ENCODE assay signal across 23 cellular contexts in the genomic region with DNA sequence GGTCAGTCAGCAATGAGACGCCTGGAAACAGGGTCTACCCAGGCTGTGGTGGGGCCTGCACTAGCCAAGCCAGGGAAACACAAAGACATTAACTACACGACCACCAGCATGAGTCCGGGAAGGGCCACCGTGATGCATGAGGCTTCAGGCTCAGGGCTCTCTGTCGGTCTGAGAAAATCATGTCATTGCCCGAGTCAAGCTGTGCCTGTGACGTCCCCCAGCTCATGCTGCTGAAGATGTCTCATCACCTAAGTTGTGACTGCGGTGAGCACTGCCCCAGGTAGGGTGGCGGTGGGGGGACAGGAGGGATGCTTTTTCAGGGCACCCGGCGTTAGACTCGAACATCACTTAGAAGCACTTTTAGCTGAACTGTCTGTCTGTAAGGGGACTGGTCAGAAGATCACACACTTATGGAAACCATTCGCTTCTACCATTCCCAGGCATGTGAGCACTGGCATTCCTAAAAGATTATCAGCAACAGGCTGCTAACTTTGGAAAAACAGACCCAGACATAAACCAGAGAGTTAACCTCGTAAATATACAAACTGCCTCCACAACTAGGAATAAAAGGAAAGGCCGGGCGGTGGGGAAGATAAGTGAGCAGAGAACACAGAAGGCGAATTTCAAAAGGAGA.
A peak's percentile ranks its signal among the peaks of the same experiment; 100 is the strongest.
DNase-seq lines count a peak whose midpoint lies in the region; ATAC-seq and TF ChIP-seq lines count a peak whose summit lies in the region.
"Had no signal": no experiment of that assay in that cellular context is flagged by ENCODE, and none has a peak within 500 bp of the region (broad histone marks: within the 10 kb centered on the region; RNA-seq: fewer than 3 reads in every experiment).

No MANE protein-coding gene starts in this region.

- H3K4me2 ChIP-seq in neuronal stem cell (ENCODE audit: insufficient read depth, low read length, poor library complexity, severe bottlenecking) (no peak overlapping the region), OCI-LY7 (ENCODE audit: low read length) (no peak overlapping the region)

- no peak overlapping the region for H3K4me3 ChIP-seq in neuronal stem cell (ENCODE audit: low read length in 2 of 2)
- H3K4me3 ChIP-seq in transverse colon: no peak overlapping the region
- no peak overlapping the region for H3K4me3 ChIP-seq in OCI-LY7 (ENCODE audit: low read depth, low read length, poor library complexity, severe bottlenecking)
- H3K4me3 ChIP-seq: BLaER1 treated with 17β-estradiol and CSF1 and Interleukin-3, amounts not matched to agents 10 nM and 100 nM; body of pancreas; coronary artery; stomach; uterus had no signal

- H4K8ac ChIP-seq in neuronal stem cell (ENCODE audit: low read depth, low read length): no peak overlapping the region

- H3K4me3 Mint-ChIP-seq in activated naive CD8-positive, alpha-beta T cell treated with anti-CD3 and anti-CD28 coated beads, Interleukin-2, amount 10 ng/mL, durations not matched to agents 7 days and 5 days: no peak overlapping the region
- no peak overlapping the region for H3K4me3 Mint-ChIP-seq in activated naive CD8-positive, alpha-beta T cell treated with anti-CD3 and anti-CD28 coated beads for 36 hours
- H3K4me3 Mint-ChIP-seq: activated CD4-positive, alpha-beta memory T cell treated with anti-CD3 and anti-CD28 coated beads for 36 hours; activated T-cell treated with anti-CD3 and anti-CD28 coated beads, Interleukin-2, amount 50 U/mL, for 24 hours had no signal

- no peaks in the 10 kb centered on the region for H3K27me3 ChIP-seq in neuronal stem cell (ENCODE audit: control insufficient read depth in 3 of 3, insufficient read depth in 3 of 3, low read depth in 1 of 3, low read length in 3 of 3)
- H3K27me3 ChIP-seq in transverse colon: no peaks in the 10 kb centered on the region
- H3K27me3 ChIP-seq: body of pancreas, stomach, uterus had no signal

- no peaks in the 10 kb centered on the region for H3K4me1 ChIP-seq in neuronal stem cell (ENCODE audit: control insufficient read depth in 2 of 2, insufficient read depth in 1 of 2, low read depth in 1 of 2, low read length in 2 of 2)
- peaks cover 4 to 19% (median 15%) of the 10 kb centered on the region in 4 donors for H3K4me1 ChIP-seq in transverse colon
- H3K4me1 ChIP-seq in OCI-LY7 (ENCODE audit: insufficient read depth, low read length, poor library complexity, severe bottlenecking): no peaks in the 10 kb centered on the region
- H3K4me1 ChIP-seq: body of pancreas, uterus had no signal

- no peak for TF ChIP-seq POLR2A in transverse colon (IDR thresholded peaks at IDR 0.05)

- H3K9me3 Mint-ChIP-seq in activated naive CD8-positive, alpha-beta T cell treated with anti-CD3 and anti-CD28 coated beads, Interleukin-2, amount 10 ng/mL, durations not matched to agents 7 days and 5 days: peaks cover 5% of the 10 kb centered on the region
- H3K9me3 Mint-ChIP-seq in activated naive CD8-positive, alpha-beta T cell treated with anti-CD3 and anti-CD28 coated beads for 36 hours: peaks cover 9% of the 10 kb centered on the region

- H3K36me3 Mint-ChIP-seq in activated naive CD8-positive, alpha-beta T cell treated with anti-CD3 and anti-CD28 coated beads, Interleukin-2, amount 10 ng/mL, durations not matched to agents 7 days and 5 days: peaks cover 31% of the 10 kb centered on the region
- peaks cover 22% of the 10 kb centered on the region for H3K36me3 Mint-ChIP-seq in activated naive CD8-positive, alpha-beta T cell treated with anti-CD3 and anti-CD28 coated beads for 36 hours

- peak overlapping the region; percentile 28 for H3K18ac ChIP-seq in neuronal stem cell (ENCODE audit: low read length)

- H3K4ac ChIP-seq in neuronal stem cell (ENCODE audit: low read length): no peak overlapping the region

- DNase-seq in activated naive CD8-positive, alpha-beta T cell treated with anti-CD3 and anti-CD28 coated beads, Interleukin-2, amount 10 ng/mL, durations not matched to agents 7 days and 5 days: peak; percentile 19
- no peak for DNase-seq in activated naive CD8-positive, alpha-beta T cell treated with anti-CD3 and anti-CD28 coated beads for 36 hours
- DNase-seq in left cardiac atrium (peak; percentile 4), neuronal stem cell (ENCODE audit: low spot score) (no peak), transverse colon (no peak), OCI-LY7 (ENCODE audit: low spot score) (no peak), kidney glomerular epithelial cell (lab: John Stamatoyannopoulos, UW) (no peak), mucosa of gallbladder (ENCODE audit: low spot score) (no peak)
- DNase-seq: activated CD4-positive, alpha-beta memory T cell treated with anti-CD3 and anti-CD28 coated beads for 36 hours; activated T-cell treated with anti-CD3 and anti-CD28 coated beads, Interleukin-2, amount 50 U/mL, for 24 hours; DMS 273 treated with DMSO at 0.1 percent for 48 hours; GDM1; hypothalamus; NCI-H524; occipital lobe; SIG-M5; stimulated activated CD4-positive, alpha-beta T cell treated with anti-CD3 and anti-CD28 coated beads, Interleukin-2, amount 100 ng/mL, for 48 hours; stomach had no signal

- in situ Hi-C loops in transverse colon (cut with MboI; ENCODE audit: low pct_ligation_motif_present in 1 of 4, low pct_unique_long_range_greater_than_20kb in 1 of 4, low sequenced_read_pairs in 3 of 4): no loop called here

- POLR2A ChIA-PET in activated naive CD8-positive, alpha-beta T cell treated with anti-CD3 and anti-CD28 coated beads, Interleukin-2, amount 10 ng/mL, durations not matched to agents 7 days and 5 days (lab: Charles Lee): no interaction called here
- POLR2A ChIA-PET in OCI-LY7 (lab: Charles Lee): no interaction called here

- no peak overlapping the region for H2BK12ac ChIP-seq in neuronal stem cell (ENCODE audit: low read length)

- no peak overlapping the region for H2BK120ac ChIP-seq in neuronal stem cell (ENCODE audit: low read depth, low read length)

- H3K79me1 ChIP-seq in neuronal stem cell (ENCODE audit: low read depth, low read length): peaks cover 1% of the 10 kb centered on the region

- ATAC-seq in activated naive CD8-positive, alpha-beta T cell treated with anti-CD3 and anti-CD28 coated beads, Interleukin-2, amount 10 ng/mL, durations not matched to agents 7 days and 5 days (ENCODE audit: low read depth): no peak
- ATAC-seq in left cardiac atrium: no peak
- ATAC-seq: activated naive CD4-positive, alpha-beta T cell treated with anti-CD3 and anti-CD28 coated beads, Interleukin-2, amount 50 U/mL, for 72 hours; body of pancreas had no signal

- no peak overlapping the region for H2BK15ac ChIP-seq in neuronal stem cell (ENCODE audit: low read length)

- H3K27ac ChIP-seq in neuronal stem cell (replicated peaks; ENCODE audit: low read length) (no peak overlapping the region), transverse colon (peak overlapping the region in 3 of 4 donors; percentile 22 to 52 (median 40)), OCI-LY7 (ENCODE audit: low read depth, low read length, poor library complexity, severe bottlenecking) (no peak overlapping the region)
- H3K27ac ChIP-seq: BLaER1 treated with 17β-estradiol and CSF1 and Interleukin-3, amounts not matched to agents 10 nM and 100 nM; body of pancreas; coronary artery had no signal

- no peak for TF ChIP-seq EP300 in transverse colon (IDR thresholded peaks at IDR 0.05; ENCODE audit: low read depth)

- no peak overlapping the region for H4K91ac ChIP-seq in neuronal stem cell (ENCODE audit: low read depth, low read length, poor library complexity)

- H3K27me3 Mint-ChIP-seq in activated naive CD8-positive, alpha-beta T cell treated with anti-CD3 and anti-CD28 coated beads, Interleukin-2, amount 10 ng/mL, durations not matched to agents 7 days and 5 days: no peaks in the 10 kb centered on the region
- no peaks in the 10 kb centered on the region for H3K27me3 Mint-ChIP-seq in activated naive CD8-positive, alpha-beta T cell treated with anti-CD3 and anti-CD28 coated beads for 36 hours
- H3K27me3 Mint-ChIP-seq: activated CD4-positive, alpha-beta memory T cell treated with anti-CD3 and anti-CD28 coated beads for 36 hours; activated T-cell treated with anti-CD3 and anti-CD28 coated beads, Interleukin-2, amount 50 U/mL, for 24 hours had no signal

- H3K27ac Mint-ChIP-seq in activated naive CD8-positive, alpha-beta T cell treated with anti-CD3 and anti-CD28 coated beads, Interleukin-2, amount 10 ng/mL, durations not matched to agents 7 days and 5 days: no peak overlapping the region
- H3K27ac Mint-ChIP-seq in activated naive CD8-positive, alpha-beta T cell treated with anti-CD3 and anti-CD28 coated beads for 36 hours: no peak overlapping the region
- H3K27ac Mint-ChIP-seq: activated CD4-positive, alpha-beta memory T cell treated with anti-CD3 and anti-CD28 coated beads for 36 hours; activated naive CD4-positive, alpha-beta T cell treated with anti-CD3 and anti-CD28 coated beads, Interleukin-2, amount 50 U/mL, for 72 hours; activated T-cell treated with anti-CD3 and anti-CD28 coated beads, Interleukin-2, amount 50 U/mL, for 24 hours had no signal

- H4K20me1 ChIP-seq in OCI-LY7 (ENCODE audit: insufficient read depth, low read length): no peaks in the 10 kb centered on the region

- no peak overlapping the region for H2AFZ ChIP-seq in neuronal stem cell (ENCODE audit: low read length)
- no peak overlapping the region for H2AFZ ChIP-seq in OCI-LY7 (ENCODE audit: low read length)

- no TSS peak for BruUV-seq in OCI-LY7 (replicated peaks; lab: Mats Ljungman, UMichigan)

- no peaks in the 10 kb centered on the region for H3K79me2 ChIP-seq in OCI-LY7 (ENCODE audit: insufficient read depth, low read depth, low read length)

- H3K23ac ChIP-seq in neuronal stem cell (ENCODE audit: low read depth, low read length, poor library complexity): peak overlapping the region; percentile 52

- H3K9me3 ChIP-seq in neuronal stem cell (replicated peaks in 1 of 2; ENCODE audit: control insufficient read depth in 2 of 2, insufficient read depth in 1 of 2, low read depth in 1 of 2, low read length in 2 of 2): peaks cover 6 to 13% of the 10 kb centered on the region in 2 donors
- peaks cover 3% of the 10 kb centered on the region in 2 donors for H3K9me3 ChIP-seq in transverse colon
- peaks cover under 1% of the 10 kb centered on the region; the same call in 1 of the 2 replicates for H3K9me3 ChIP-seq in OCI-LY7 (ENCODE audit: low read length)

- CTCF ChIA-PET in OCI-LY7 (lab: Charles Lee; ENCODE audit: unreplicated experiment): no interaction called here

- H3K14ac ChIP-seq in neuronal stem cell (ENCODE audit: low read length): no peak overlapping the region

- no peaks in the 10 kb centered on the region for H3K9me2 ChIP-seq in OCI-LY7 (ENCODE audit: insufficient read depth, low read length)

- WGBS in neuronal stem cell (ENCODE audit: extremely low coverage in 2 of 2, insufficient read length in 2 of 2, insufficient replicate concordance in 1 of 2), 2 donors: no CpG with 5 or more reads among the region's 17 CpGs
- WGBS in transverse colon (ENCODE audit: low coverage in 1 of 2), 2 donors: 79 to 87% methylated on average over 4 to 17 of the region's 17 CpGs

- no peak overlapping the region for H2AK5ac ChIP-seq in neuronal stem cell (ENCODE audit: low read depth, low read length)

- intact Hi-C loops in left cardiac atrium (cut with DNase I): no loop called here
- intact Hi-C loops in transverse colon (cut with DNase I; ENCODE audit: low total_unique reads): no loop called here
- intact Hi-C loops in OCI-LY7 (cut with micrococcal nuclease; ENCODE audit: unreplicated experiment): no loop called here

- TF ChIP-seq CTCF in transverse colon (IDR thresholded peaks at IDR 0.05) (no peak), OCI-LY7 (conservative IDR thresholded peaks at IDR 0.05; ENCODE audit: low read length) (no peak)

- peaks cover 8 to 39% of the 10 kb centered on the region in 2 donors for H3K36me3 ChIP-seq in neuronal stem cell (replicated peaks in 1 of 2; ENCODE audit: control insufficient read depth in 2 of 2, insufficient read depth in 2 of 2, low read length in 2 of 2)
- H3K36me3 ChIP-seq in transverse colon: peaks cover 0 to 12% (median 0%) of the 10 kb centered on the region in 4 donors
- H3K36me3 ChIP-seq in OCI-LY7 (ENCODE audit: insufficient read depth, low read length): no peaks in the 10 kb centered on the region
- H3K36me3 ChIP-seq: uterus had no signal

- H3K4me1 Mint-ChIP-seq in activated naive CD8-positive, alpha-beta T cell treated with anti-CD3 and anti-CD28 coated beads, Interleukin-2, amount 10 ng/mL, durations not matched to agents 7 days and 5 days: peaks cover 19% of the 10 kb centered on the region
- H3K4me1 Mint-ChIP-seq in activated naive CD8-positive, alpha-beta T cell treated with anti-CD3 and anti-CD28 coated beads for 36 hours: peaks cover 14% of the 10 kb centered on the region

- no peak overlapping the region for H2BK5ac ChIP-seq in neuronal stem cell (ENCODE audit: low read length)

- no peak overlapping the region for H3K9ac ChIP-seq in neuronal stem cell (ENCODE audit: low read depth, low read length, poor library complexity)
- H3K9ac ChIP-seq: BLaER1 treated with 17β-estradiol and CSF1 and Interleukin-3, amounts not matched to agents 10 nM and 100 nM had no signal

Comparison
In these comparisons a context has a peak if more than half of its experiments do, and no peak if none do; other contexts are left out.
1. DNase-seq: peak in activated naive CD8-positive, alpha-beta T cell treated with anti-CD3 and anti-CD28 coated beads, Interleukin-2, amount 10 ng/mL, durations not matched to agents 7 days and 5 days (single experiment) and left cardiac atrium (single experiment); none in activated naive CD8-positive, alpha-beta T cell treated with anti-CD3 and anti-CD28 coated beads for 36 hours (single experiment), neuronal stem cell (single experiment), transverse colon (single experiment), OCI-LY7 (single experiment), kidney glomerular epithelial cell (single experiment) and mucosa of gallbladder (single experiment).
2. H3K27ac ChIP-seq: peak in transverse colon (3 of 4); none in neuronal stem cell (single experiment) and OCI-LY7 (single experiment).